Comparison of ENCODE assay signal across 9 cellular contexts in genomic region chr17:6701719-6702118, GRCh38. TPM values are rescaled to one million over a fixed set of nuclear protein-coding genes. Genes with fewer than 3 reads are reported as not detected.
DNase-seq lines count a peak whose midpoint lies in the region; ATAC-seq and TF ChIP-seq lines count a peak whose summit lies in the region.
"Had no signal": no experiment of that assay in that cellular context is flagged by ENCODE, and none has a peak within 500 bp of the region (broad histone marks: within the 10 kb centered on the region; RNA-seq: fewer than 3 reads in every experiment).

No MANE protein-coding gene starts in this region.

- no peaks in the 10 kb centered on the region for H3K36me3 Mint-ChIP-seq in stimulated activated effector memory CD8-positive, alpha-beta T cell treated with anti-CD3 and anti-CD28 coated beads, Interleukin-12 subunit alpha, Interleukin-12 subunit beta, amount 100 ng/mL, for 72 hours

- ATAC-seq in stimulated activated effector memory CD8-positive, alpha-beta T cell treated with anti-CD3 and anti-CD28 coated beads, Interleukin-12 subunit alpha, Interleukin-12 subunit beta, amount 100 ng/mL, for 72 hours, result peak; percentile 64
- ATAC-seq in HG03565 (IDR thresholded peaks at IDR 0.05; ENCODE audit: unreplicated experiment) (no peak), GM18519 (IDR thresholded peaks at IDR 0.05; ENCODE audit: low FRiP score, unreplicated experiment) (no peak), HG02759 (IDR thresholded peaks at IDR 0.05; ENCODE audit: unreplicated experiment) (no peak)

- no peak overlapping the region for H3K4me3 Mint-ChIP-seq in stimulated activated effector memory CD8-positive, alpha-beta T cell treated with anti-CD3 and anti-CD28 coated beads, Interleukin-12 subunit alpha, Interleukin-12 subunit beta, amount 100 ng/mL, for 72 hours

- no peaks in the 10 kb centered on the region for H3K9me3 ChIP-seq in WERI-Rb-1 (ENCODE audit: severe bottlenecking)

- peaks cover 18% of the 10 kb centered on the region for H3K27me3 ChIP-seq in WERI-Rb-1 (ENCODE audit: insufficient read depth, low read depth, severe bottlenecking)

- in situ Hi-C loops in GM13977 (cut with MboI; ENCODE audit: low pct_unique_long_range_greater_than_20kb, low sequenced_read_pairs, unreplicated experiment), result no loop called here

- H3K36me3 ChIP-seq in WERI-Rb-1, result no peaks in the 10 kb centered on the region

- H3K4me1 Mint-ChIP-seq in stimulated activated effector memory CD8-positive, alpha-beta T cell treated with anti-CD3 and anti-CD28 coated beads, Interleukin-12 subunit alpha, Interleukin-12 subunit beta, amount 100 ng/mL, for 72 hours, result no peaks in the 10 kb centered on the region

- peak; percentile 37 for DNase-seq in A172 (ENCODE audit: low spot score)
- DNase-seq in GM13977 (ENCODE audit: low spot score), result peak; percentile 66
- peak; percentile 61 for DNase-seq in WERI-Rb-1
- DNase-seq in germinal center (ENCODE audit: low spot score), result peak; percentile 57
- DNase-seq in stimulated activated effector memory CD8-positive, alpha-beta T cell treated with anti-CD3 and anti-CD28 coated beads, Interleukin-12 subunit alpha, Interleukin-12 subunit beta, amount 100 ng/mL, for 72 hours (ENCODE audit: low spot score in 2 of 2), result peak; percentile 46 to 56

- no peak overlapping the region for H3K27ac ChIP-seq in WERI-Rb-1

- TF ChIP-seq CTCF in GM13977 (IDR thresholded peaks at IDR 0.05; ENCODE audit: extremely low read depth, insufficient read depth, missing control alignments) (peak; percentile 57), WERI-Rb-1 (IDR thresholded peaks at IDR 0.05; ENCODE audit: low read depth, low read length) (peak; percentile 68)

- no peak overlapping the region for H3K27ac Mint-ChIP-seq in stimulated activated effector memory CD8-positive, alpha-beta T cell treated with anti-CD3 and anti-CD28 coated beads, Interleukin-12 subunit alpha, Interleukin-12 subunit beta, amount 100 ng/mL, for 72 hours

- no peaks in the 10 kb centered on the region for H3K9me3 Mint-ChIP-seq in stimulated activated effector memory CD8-positive, alpha-beta T cell treated with anti-CD3 and anti-CD28 coated beads, Interleukin-12 subunit alpha, Interleukin-12 subunit beta, amount 100 ng/mL, for 72 hours

- H3K4me3 ChIP-seq in WERI-Rb-1 (ENCODE audit: low read depth, low read length), result no peak overlapping the region

RNA-seq across cellular contexts. Expression of gene SLC13A5, which starts 11.4 kb away (rescaled TPM):
- 0.10 TPM in 1 of 2 replicates, not detected in the other for total RNA-seq in A172 (2014; rRNA removed; shearing (Covaris generic))
- total RNA-seq: activated CD8-positive, alpha-beta memory T cell treated with anti-CD3 and anti-CD28 coated beads for 36 hours had no signal

RNA-seq across cellular contexts. Expression of gene C17orf100, which starts 50.2 kb away (rescaled TPM):
- 0.24 and 0.89 TPM in 2 replicates for total RNA-seq in A172 (2014; rRNA removed; shearing (Covaris generic))

RNA-seq across cellular contexts. Expression of gene MED31, which starts 50.3 kb away (rescaled TPM):
- 28.1 and 29.1 TPM in 2 replicates for total RNA-seq in A172 (2014; rRNA removed; shearing (Covaris generic))

RNA-seq across cellular contexts. Expression of gene XAF1, which starts 54.1 kb away (rescaled TPM):
- not detected in 2 replicates for total RNA-seq in A172 (2014; rRNA removed; shearing (Covaris generic))
